7 cellular contexts compared by ENCODE assay signal in the genomic region with DNA sequence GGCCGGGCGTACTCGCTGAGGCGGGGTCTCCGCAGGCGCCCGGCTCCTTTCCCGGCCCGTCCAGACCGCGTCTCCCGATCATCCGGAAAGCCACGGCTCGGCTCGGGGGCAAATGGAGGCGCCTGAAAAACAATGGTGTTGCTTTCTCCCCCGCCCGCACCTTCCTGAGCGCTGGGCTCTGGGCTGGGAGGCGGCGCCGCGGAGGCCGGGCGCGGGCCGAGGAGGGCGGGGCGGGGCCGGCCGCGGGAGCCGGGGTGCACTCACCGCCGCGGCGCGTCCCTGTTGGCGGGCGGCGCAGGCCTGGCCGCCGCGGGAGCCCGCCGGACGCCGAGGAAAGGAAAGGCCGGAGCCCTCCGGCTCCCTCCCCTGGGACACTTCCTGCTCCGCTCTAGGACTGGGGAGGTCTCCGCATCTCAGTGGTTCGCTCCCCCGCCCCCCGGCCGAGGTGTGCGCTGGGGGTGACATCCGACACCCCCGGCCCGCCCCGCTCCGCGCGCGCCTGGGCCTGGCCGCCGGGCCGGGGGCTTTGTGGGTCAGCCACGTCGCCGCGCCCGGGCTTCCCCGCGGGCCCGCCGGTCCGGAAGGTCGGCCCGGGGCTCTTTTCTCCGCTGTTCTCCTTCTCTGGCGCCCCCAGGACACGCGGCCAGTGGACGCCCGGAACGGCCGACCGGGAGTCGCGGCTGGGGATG. TPM values are rescaled to one million over a fixed set of nuclear protein-coding genes. Genes with fewer than 3 reads are reported as not detected.
DNase-seq lines count a peak whose midpoint lies in the region; ATAC-seq and TF ChIP-seq lines count a peak whose summit lies in the region.

A gene (minus strand): TSS at position 342 of the 689 bp plus-strand sequence. CDS start 2,289 bp downstream, outside the sequence.

- H3K4me3 ChIP-seq in body of pancreas (peak within 1 kb of the TSS; percentile 86 to 92), iPS DF 6.9 (ENCODE audit: low read length) (peak within 1 kb of the TSS; percentile 51), gastrocnemius medialis (peak within 1 kb of the TSS; percentile 92 to 95 (median 94))

- in situ Hi-C loops in gastrocnemius medialis (cut with MboI; ENCODE audit: low sequenced_read_pairs in 4 of 4) = no loop called here

- H3K9me3 ChIP-seq in body of pancreas = no peaks in the 10 kb centered on the region
- H3K9me3 ChIP-seq in iPS DF 6.9 (ENCODE audit: control insufficient read depth, insufficient read depth, low read length) = no peaks in the 10 kb centered on the region
- no peaks in the 10 kb centered on the region for H3K9me3 ChIP-seq in gastrocnemius medialis

- peak within 1 kb of the TSS; percentile 66 to 89 (median 80) for H3K27ac ChIP-seq in body of pancreas
- no peak within 1 kb of the TSS for H3K27ac ChIP-seq in iPS DF 6.9 (ENCODE audit: low read length)
- peak within 1 kb of the TSS; percentile 86 to 95 (median 90) for H3K27ac ChIP-seq in gastrocnemius medialis

- ATAC-seq in GM18508 (IDR thresholded peaks at IDR 0.05; ENCODE audit: insufficient read depth, unreplicated experiment) = peak; percentile 55
- ATAC-seq in HG02938 (IDR thresholded peaks at IDR 0.05; ENCODE audit: unreplicated experiment) = peak; percentile 68
- ATAC-seq in body of pancreas = peak; percentile 84
- ATAC-seq in gastrocnemius medialis = peak; percentile 92 to 93

- H3K4me1 ChIP-seq in body of pancreas (peaks cover 28% of the 10 kb centered on the region), iPS DF 6.9 (ENCODE audit: control insufficient read depth, insufficient read depth, low read length) (peaks cover 16% of the 10 kb centered on the region), gastrocnemius medialis (peaks cover 23 to 26% of the 10 kb centered on the region in 2 donors)

- H3K27me3 ChIP-seq in body of pancreas (no peaks in the 10 kb centered on the region), iPS DF 6.9 (ENCODE audit: control insufficient read depth, insufficient read depth, low read length) (no peaks in the 10 kb centered on the region), gastrocnemius medialis (no peaks in the 10 kb centered on the region)

- WGBS in body of pancreas, 2 donors = 1% methylated on average over 69 of the region's 92 CpGs; no CpG with 5 or more reads in 1 of the 2 donors
- no CpG with 5 or more reads among the region's 92 CpGs for WGBS in iPS DF 6.9 (ENCODE audit: insufficient coverage, insufficient read length)

- peak; percentile 48 for DNase-seq in NCI-H1694 (lab: John Stamatoyannopoulos, UW)
- DNase-seq in T1000 (lab: John Stamatoyannopoulos, UW) = peak; percentile 63
- DNase-seq in body of pancreas = peak; percentile 81 to 89 (median 86)
- DNase-seq in iPS DF 6.9 (ENCODE audit: low read depth, low spot score) = peak; percentile 76
- DNase-seq in gastrocnemius medialis = peak; percentile 84 to 88

- no peak for TF ChIP-seq CTCF in body of pancreas (IDR thresholded peaks at IDR 0.05)
- TF ChIP-seq CTCF in gastrocnemius medialis (IDR thresholded peaks at IDR 0.05 in 4 of 5, conservative IDR thresholded peaks at IDR 0.05 in 1 of 5) = no peak

- no peaks in the 10 kb centered on the region for H3K36me3 ChIP-seq in body of pancreas (replicated peaks in 1 of 2; ENCODE audit: insufficient read depth in 1 of 2, low read depth in 2 of 2)
- H3K36me3 ChIP-seq in iPS DF 6.9 (ENCODE audit: control insufficient read depth, insufficient read depth, low read length) = peaks cover 17% of the 10 kb centered on the region
- H3K36me3 ChIP-seq in gastrocnemius medialis = peaks cover 0 to 30% of the 10 kb centered on the region in 2 donors

- peak; percentile 26 to 32 (median 29) for TF ChIP-seq POLR2A in body of pancreas (IDR thresholded peaks at IDR 0.05)
- TF ChIP-seq POLR2A in gastrocnemius medialis (IDR thresholded peaks at IDR 0.05) = peak; percentile 40 to 67

- intact Hi-C loops in body of pancreas (cut with DNase I) (no loop called here), gastrocnemius medialis (cut with DNase I; ENCODE audit: low total_unique reads) (loop anchor here (1.0 to 5.0 kb wide), 4 partner anchors 119 to 399 kb away; a partner anchor contains a TSS)

RNA-seq across cellular contexts. Expression of the gene that starts here (rescaled TPM):
- total RNA-seq in body of pancreas (10 to 100 TPM; 30.0 to 53.4 TPM), gastrocnemius medialis (10 to 100 TPM; 34.2 to 47.4 (median 39.7) TPM)
